30 cellular contexts compared by ENCODE assay signal in genomic region chr7:155187061-155187785, GRCh38.
"Had no signal": no experiment of that assay in that cellular context is flagged by ENCODE, and none has a peak within 500 bp of the region (broad histone marks: within the 10 kb centered on the region; RNA-seq: fewer than 3 reads in every experiment).

No MANE protein-coding gene starts in this region.

- H3K4me3 ChIP-seq: cardiac muscle cell, SK-N-MC had no signal

- ATAC-seq: activated CD8-positive, alpha-beta T cell treated with anti-CD3 and anti-CD28 coated beads, Interleukin-2, amount 10 ng/mL, durations not matched to agents 7 days and 5 days; activated T-cell treated with anti-CD3 and anti-CD28 coated beads, Interleukin-2, amount 50 U/mL, for 72 hours; Panc1; Right ventricle myocardium inferior; T-cell had no signal

- H3K4me3 Mint-ChIP-seq: activated B cell treated with CpG ODN at 0.5 μM for 24 hours; activated CD4-positive, alpha-beta T cell treated with anti-CD3 and anti-CD28 coated beads, Interleukin-2, amount 10 ng/mL, durations not matched to agents 7 days and 5 days; activated CD8-positive, alpha-beta T cell treated with anti-CD3 and anti-CD28 coated beads, Interleukin-2, amount 10 ng/mL, durations not matched to agents 7 days and 5 days; activated naive CD4-positive, alpha-beta T cell treated with anti-CD3 and anti-CD28 coated beads, Interleukin-2, amount 10 ng/mL, durations not matched to agents 7 days and 5 days; activated naive CD8-positive, alpha-beta T cell treated with anti-CD3 and anti-CD28 coated beads for 36 hours; activated T-cell treated with anti-CD3 and anti-CD28 coated beads, Interleukin-2, amount 50 U/mL, for 72 hours; T-cell had no signal

- H3K27ac Mint-ChIP-seq: activated B cell treated with CpG ODN at 0.5 μM for 24 hours; activated CD4-positive, alpha-beta T cell treated with anti-CD3 and anti-CD28 coated beads, Interleukin-2, amount 10 ng/mL, durations not matched to agents 7 days and 5 days; activated CD8-positive, alpha-beta T cell treated with anti-CD3 and anti-CD28 coated beads, Interleukin-2, amount 10 ng/mL, durations not matched to agents 7 days and 5 days; activated naive CD4-positive, alpha-beta T cell treated with anti-CD3 and anti-CD28 coated beads, Interleukin-2, amount 10 ng/mL, durations not matched to agents 7 days and 5 days; activated naive CD8-positive, alpha-beta T cell treated with anti-CD3 and anti-CD28 coated beads for 36 hours; activated T-cell treated with anti-CD3 and anti-CD28 coated beads, Interleukin-2, amount 50 U/mL, for 72 hours; activated T-helper 2 cell treated with anti-CD3 and anti-CD28 coated beads, Interferon-gamma antibody, Interleukin-2, Interleukin-4, amounts not matched to agents 10 μg/mL and 5 μg/mL and 100 μg/mL, durations not matched to agents 14 hours and 24 hours and 36 hours; T-cell had no signal

- H3K27me3 Mint-ChIP-seq: activated CD4-positive, alpha-beta T cell treated with anti-CD3 and anti-CD28 coated beads, Interleukin-2, amount 10 ng/mL, durations not matched to agents 7 days and 5 days had no signal

- DNase-seq: activated B cell treated with CpG ODN at 0.5 μM for 24 hours; activated CD4-positive, alpha-beta T cell treated with anti-CD3 and anti-CD28 coated beads for 1 hour; activated CD4-positive, alpha-beta T cell treated with anti-CD3 and anti-CD28 coated beads, Interleukin-2, amount 10 ng/mL, durations not matched to agents 7 days and 5 days; activated CD8-positive, alpha-beta T cell treated with anti-CD3 and anti-CD28 coated beads, Interleukin-2, amount 10 ng/mL, durations not matched to agents 7 days and 5 days; activated gamma-delta T cell treated with Interleukin-2 at 50 U/mL for 16 hours; activated naive CD4-positive, alpha-beta T cell treated with anti-CD3 and anti-CD28 coated beads, Interleukin-2, amount 10 ng/mL, durations not matched to agents 7 days and 5 days; activated naive CD8-positive, alpha-beta T cell treated with anti-CD3 and anti-CD28 coated beads for 36 hours; activated T-cell treated with anti-CD3 and anti-CD28 coated beads, Interleukin-2, amount 50 U/mL, for 72 hours; brain microvascular endothelial cell; Karpas-422; MM.1S; NCI-H1105; NCI-H1436; NCI-H1694 treated with DMSO at 0.1 percent for 48 hours; NCI-H2029 treated with DMSO at 0.1 percent for 48 hours; NCI-H345; NCI-H510A; NCI-H526 treated with DMSO at 0.1 percent for 48 hours; NCI-H82; NK-92 treated with Interleukin-12 subunit alpha and Interleukin-12 subunit beta, amount 100 ng/mL, for 24 hours; OCI-M1; RPMI8226; T-cell; T-helper 2 cell; T1000 had no signal

- H3K27ac ChIP-seq: brain microvascular endothelial cell, cardiac muscle cell, SK-N-MC had no signal

- H3K36me3 Mint-ChIP-seq: activated naive CD4-positive, alpha-beta T cell treated with anti-CD3 and anti-CD28 coated beads, Interleukin-2, amount 10 ng/mL, durations not matched to agents 7 days and 5 days; T-cell had no signal
